In the genomic region with DNA sequence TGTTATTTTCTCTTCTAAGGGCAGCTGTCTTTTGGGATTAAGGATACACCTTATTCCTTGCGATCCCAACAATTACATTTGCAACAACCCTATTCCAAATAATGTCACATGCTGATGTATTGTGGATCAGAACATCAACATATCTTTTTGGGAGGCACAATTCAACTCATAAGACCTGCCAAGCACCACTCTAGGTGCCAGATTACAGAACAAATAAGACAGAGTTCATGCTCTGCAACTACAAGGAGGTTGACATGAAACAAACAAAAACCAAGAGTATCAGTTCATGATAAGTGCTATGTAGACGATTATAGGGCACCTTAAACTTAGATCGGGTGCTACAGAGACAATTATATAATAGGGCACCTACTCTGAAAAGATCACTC, we compare ENCODE assay signal across 1 cellular context.
TF ChIP-seq lines count a peak whose summit lies in the region.

No MANE protein-coding gene starts in this region.

TF ChIP-seq in IMR-90, 13 proteins besides CTCF, POLR2A, EP300 and RAD21 (continued from another document):
- TF ChIP-seq RCOR1 (IDR thresholded peaks at IDR 0.05; ENCODE audit: insufficient replicate concordance, low read length) (no peak), MAZ (IDR thresholded peaks at IDR 0.05; ENCODE audit: borderline replicate concordance, low read depth, low read length) (no peak), FOS (IDR thresholded peaks at IDR 0.05; ENCODE audit: low read depth, low read length) (no peak), CEBPB (IDR thresholded peaks at IDR 0.05; ENCODE audit: low read depth, low read length) (no peak), SMC3 (IDR thresholded peaks at IDR 0.05; ENCODE audit: low read depth, low read length) (no peak), NFE2L2 (IDR thresholded peaks at IDR 0.05; ENCODE audit: low read depth, low read length) (no peak), MAFK (IDR thresholded peaks at IDR 0.05; ENCODE audit: low read depth, low read length) (no peak), MXI1 (IDR thresholded peaks at IDR 0.05; ENCODE audit: borderline replicate concordance, low read depth, low read length) (no peak)
- TF ChIP-seq, protein P1, sequence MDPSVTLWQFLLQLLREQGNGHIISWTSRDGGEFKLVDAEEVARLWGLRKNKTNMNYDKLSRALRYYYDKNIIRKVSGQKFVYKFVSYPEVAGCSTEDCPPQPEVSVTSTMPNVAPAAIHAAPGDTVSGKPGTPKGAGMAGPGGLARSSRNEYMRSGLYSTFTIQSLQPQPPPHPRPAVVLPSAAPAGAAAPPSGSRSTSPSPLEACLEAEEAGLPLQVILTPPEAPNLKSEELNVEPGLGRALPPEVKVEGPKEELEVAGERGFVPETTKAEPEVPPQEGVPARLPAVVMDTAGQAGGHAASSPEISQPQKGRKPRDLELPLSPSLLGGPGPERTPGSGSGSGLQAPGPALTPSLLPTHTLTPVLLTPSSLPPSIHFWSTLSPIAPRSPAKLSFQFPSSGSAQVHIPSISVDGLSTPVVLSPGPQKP (IDR thresholded peaks at IDR 0.05; ENCODE audit: borderline replicate concordance, low read depth, low read length), result no peak
- TF ChIP-seq, protein P2, sequence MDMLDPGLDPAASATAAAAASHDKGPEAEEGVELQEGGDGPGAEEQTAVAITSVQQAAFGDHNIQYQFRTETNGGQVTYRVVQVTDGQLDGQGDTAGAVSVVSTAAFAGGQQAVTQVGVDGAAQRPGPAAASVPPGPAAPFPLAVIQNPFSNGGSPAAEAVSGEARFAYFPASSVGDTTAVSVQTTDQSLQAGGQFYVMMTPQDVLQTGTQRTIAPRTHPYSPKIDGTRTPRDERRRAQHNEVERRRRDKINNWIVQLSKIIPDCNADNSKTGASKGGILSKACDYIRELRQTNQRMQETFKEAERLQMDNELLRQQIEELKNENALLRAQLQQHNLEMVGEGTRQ (IDR thresholded peaks at IDR 0.05; ENCODE audit: low read depth, low read length), result no peak
